ENCODE assay signal across 18 cellular contexts in genomic region chr9:7490317-7491108, GRCh38.
DNase-seq lines count a peak whose midpoint lies in the region; ATAC-seq, FAIRE-seq and TF ChIP-seq lines count a peak whose summit lies in the region.
"Had no signal": no experiment of that assay in that cellular context is flagged by ENCODE, and none has a peak within 500 bp of the region (broad histone marks: within the 10 kb centered on the region; RNA-seq: fewer than 3 reads in every experiment).

No MANE protein-coding gene starts in this region.

- no peak overlapping the region for H3K14ac ChIP-seq in IMR-90 (replicated peaks; ENCODE audit: low read depth, low read length)

- no peak overlapping the region for H3K4ac ChIP-seq in IMR-90 (ENCODE audit: low read depth, low read length)

- no peak overlapping the region for H3K23ac ChIP-seq in IMR-90 (ENCODE audit: low read depth, low read length)

- no CpG with 5 or more reads among the region's 4 CpGs for WGBS in IMR-90 (ENCODE audit: extremely low coverage in 2 of 2, insufficient read length in 1 of 2), 2 experiments
- WGBS in HepG2 (ENCODE audit: low lambda C conversion rate) = 78% methylated on average over 4 of the region's 4 CpGs
- 54 to 60% methylated on average over 3 to 4 of the region's 4 CpGs for WGBS in transverse colon (ENCODE audit: low coverage in 1 of 2), 2 donors

- H3K4me3 ChIP-seq in IMR-90 (ENCODE audit: insufficient read depth, low read depth, low read length) (no peak overlapping the region), HepG2 (replicated peaks in 1 of 3; ENCODE audit: insufficient read depth in 1 of 3, low read depth in 2 of 3, low read length in 3 of 3) (no peak overlapping the region), transverse colon (no peak overlapping the region)

- H3K36me3 ChIP-seq in IMR-90 (ENCODE audit: control insufficient read depth, insufficient read depth, low read length) (no peaks in the 10 kb centered on the region), HepG2 (replicated peaks in 1 of 2; ENCODE audit: control insufficient read depth in 1 of 2, insufficient read depth in 2 of 2, low read length in 2 of 2) (no peaks in the 10 kb centered on the region), transverse colon (no peaks in the 10 kb centered on the region)

- H2AFZ ChIP-seq in IMR-90 (replicated peaks; ENCODE audit: low read length, poor library complexity) = no peak overlapping the region
- no peak overlapping the region for H2AFZ ChIP-seq in HepG2 (ENCODE audit: low read length)

- TF ChIP-seq RAD21 in IMR-90 (IDR thresholded peaks at IDR 0.05; ENCODE audit: low read length) (no peak), HepG2 (CRISPR knock-in tag; IDR thresholded peaks at IDR 0.05) (no peak)

- no peak for TF ChIP-seq POLR2A in IMR-90 (IDR thresholded peaks at IDR 0.05; ENCODE audit: low read depth, low read length)
- no peak for TF ChIP-seq POLR2A in HepG2 (IDR thresholded peaks at IDR 0.05; ENCODE audit: insufficient read depth in 1 of 2, low read depth in 2 of 2, low read length in 2 of 2)
- no peak for TF ChIP-seq POLR2A in transverse colon (IDR thresholded peaks at IDR 0.05)

- H3K9ac ChIP-seq in IMR-90 (ENCODE audit: low read depth, low read length) (no peak overlapping the region), HepG2 (ENCODE audit: insufficient read depth, low read depth, low read length) (no peak overlapping the region)

- intact Hi-C loops in IMR-90 (cut with micrococcal nuclease) (no loop called here), HepG2 (cut with micrococcal nuclease; ENCODE audit: unreplicated experiment) (no loop called here), transverse colon (cut with DNase I; ENCODE audit: low total_unique reads) (no loop called here)

- H4K5ac ChIP-seq in IMR-90 (ENCODE audit: low read depth, low read length) = no peak overlapping the region

- BruUV-seq in IMR-90 (replicated peaks; lab: Mats Ljungman, UMichigan) = no TSS peak
- BruUV-seq in HepG2 (replicated peaks; lab: Mats Ljungman, UMichigan) = no TSS peak

- H3K79me2 ChIP-seq in HepG2 (ENCODE audit: insufficient read depth, low read length) = no peaks in the 10 kb centered on the region

- no peak overlapping the region for H4K8ac ChIP-seq in IMR-90 (ENCODE audit: low read depth in 2 of 2, low read length in 2 of 2)

- H2BK15ac ChIP-seq in IMR-90 (ENCODE audit: low read depth, low read length) = no peak overlapping the region

- no peak for FAIRE-seq in HepG2 (lab: Jason Lieb, UNC)
- FAIRE-seq: A204.1, D721Med, H1 had no signal

- DNase-seq in G401 (ENCODE audit: low spot score) = peak; percentile 4
- no peak for DNase-seq in IMR-90
- DNase-seq in HepG2 (ENCODE audit: low spot score) = no peak
- no peak for DNase-seq in transverse colon
- DNase-seq in NCI-H1436 (lab: John Stamatoyannopoulos, UW) = no peak
- DNase-seq in GF-D8 (lab: John Stamatoyannopoulos, UW) = no peak
- DNase-seq: AML-193; Caco-2; CD4-positive, alpha-beta T cell; GDM1; H9; KBM-7 had no signal

- no peak overlapping the region for H3K56ac ChIP-seq in IMR-90 (ENCODE audit: extremely low read depth, insufficient read depth, low read length)

- no peak overlapping the region for H3K18ac ChIP-seq in IMR-90 (ENCODE audit: low read depth, low read length)

- H3K4me2 ChIP-seq in IMR-90 (ENCODE audit: low read depth, low read length) = no peak overlapping the region
- no peak overlapping the region for H3K4me2 ChIP-seq in HepG2 (ENCODE audit: low read depth, low read length)

- POLR2A ChIA-PET in IMR-90 (lab: Charles Lee; ENCODE audit: unreplicated experiment) (no interaction called here), HepG2 (lab: Yijun Ruan, JAX) (no interaction called here)

- no peaks in the 10 kb centered on the region for H3K4me1 ChIP-seq in IMR-90 (ENCODE audit: control insufficient read depth, insufficient read depth, low read length)
- no peaks in the 10 kb centered on the region for H3K4me1 ChIP-seq in HepG2 (ENCODE audit: insufficient read depth, low read length)
- peaks cover 0 to 29% (median 16%) of the 10 kb centered on the region in 4 donors for H3K4me1 ChIP-seq in transverse colon
- H3K4me1 ChIP-seq: Caco-2 had no signal

- dilution Hi-C loops in IMR-90 (cut with HindIII; ENCODE audit: low sequenced_read_pairs, unreplicated experiment) = no loop called here

- no peak overlapping the region for H2AK9ac ChIP-seq in IMR-90 (replicated peaks; ENCODE audit: low read depth, low read length, poor library complexity)

- no peak overlapping the region for H3K27ac ChIP-seq in IMR-90 (ENCODE audit: insufficient read depth, low read length)
- H3K27ac ChIP-seq in HepG2 (ENCODE audit: extremely low read length, insufficient read depth, low read length) = no peak overlapping the region
- peak overlapping the region in 3 of 4 donors; percentile 20 to 59 (median 37) for H3K27ac ChIP-seq in transverse colon
- H3K27ac ChIP-seq: C4-2B, HL-60 had no signal

- H3K79me1 ChIP-seq in IMR-90 (ENCODE audit: low read depth in 1 of 2, low read length in 2 of 2) = no peaks in the 10 kb centered on the region

- no peaks in the 10 kb centered on the region for H3K9me3 ChIP-seq in IMR-90 (ENCODE audit: control insufficient read depth, insufficient read depth, low read length)
- H3K9me3 ChIP-seq in HepG2 (ENCODE audit: low read length) = no peaks in the 10 kb centered on the region
- H3K9me3 ChIP-seq in transverse colon = no peaks in the 10 kb centered on the region
- H3K9me3 ChIP-seq: Caco-2 had no signal

- no peak overlapping the region for H2AK5ac ChIP-seq in IMR-90 (ENCODE audit: low read depth, low read length)

- no peaks in the 10 kb centered on the region for H3K9me1 ChIP-seq in IMR-90 (ENCODE audit: insufficient read depth, low read length)

- H4K20me1 ChIP-seq in IMR-90 (ENCODE audit: insufficient read depth, low read length) (no peaks in the 10 kb centered on the region), HepG2 (ENCODE audit: insufficient read depth, low read length) (no peaks in the 10 kb centered on the region)

- H2BK120ac ChIP-seq in IMR-90 (ENCODE audit: low read depth, low read length) = no peak overlapping the region

- CTCF ChIA-PET in IMR-90 (lab: Yijun Ruan, JAX) (no interaction called here), HepG2 (lab: Yijun Ruan, JAX; ENCODE audit: low intra/inter-chr PET ratio, low total read pairs) (no interaction called here)

- H2BK20ac ChIP-seq in IMR-90 (ENCODE audit: low read depth, low read length) = no peak overlapping the region

- in situ Hi-C loops in G401 (cut with HindIII; ENCODE audit: low sequenced_read_pairs) (no loop called here), IMR-90 (cut with MboI; ENCODE audit: low sequenced_read_pairs) (no loop called here), HepG2 (cut with HindIII; ENCODE audit: extremely low pct_ligation_motif_present, low pct_unique_long_range_greater_than_20kb) (no loop called here), transverse colon (cut with MboI; ENCODE audit: low pct_ligation_motif_present in 1 of 4, low pct_unique_long_range_greater_than_20kb in 1 of 4, low sequenced_read_pairs in 3 of 4) (no loop called here)

- H4K91ac ChIP-seq in IMR-90 (ENCODE audit: insufficient read depth, low read depth, low read length) = no peak overlapping the region

- TF ChIP-seq CTCF in IMR-90 (conservative IDR thresholded peaks at IDR 0.05; ENCODE audit: low read depth, low read length) = no peak
- no peak for TF ChIP-seq CTCF in HepG2 (CRISPR knock-in tag; IDR thresholded peaks at IDR 0.05)
- no peak for TF ChIP-seq CTCF in transverse colon (IDR thresholded peaks at IDR 0.05)

- ATAC-seq in IMR-90 (ENCODE audit: low read depth) (no peak), HepG2 (no peak), GM19467 (IDR thresholded peaks at IDR 0.05; ENCODE audit: unreplicated experiment) (no peak)

- H3K27me3 ChIP-seq in IMR-90 (ENCODE audit: control insufficient read depth, insufficient read depth, low read length) = peaks cover 2% of the 10 kb centered on the region; the same call in 1 of the 2 replicates
- H3K27me3 ChIP-seq in HepG2 (ENCODE audit: control insufficient read depth in 1 of 2, insufficient read depth in 2 of 2, low read length in 2 of 2) = no peaks in the 10 kb centered on the region
- H3K27me3 ChIP-seq in transverse colon = no peaks in the 10 kb centered on the region

- no peak overlapping the region for H2BK5ac ChIP-seq in IMR-90 (ENCODE audit: low read depth, low read length, poor library complexity, severe bottlenecking)

- TF ChIP-seq EP300 in HepG2 (IDR thresholded peaks at IDR 0.05; ENCODE audit: low read depth in 2 of 2, low read length in 2 of 2) (no peak), HepG2 (CRISPR knock-in tag; IDR thresholded peaks at IDR 0.05; ENCODE audit: borderline replicate concordance) (no peak), transverse colon (IDR thresholded peaks at IDR 0.05; ENCODE audit: low read depth) (no peak)

TF ChIP-seq in IMR-90, 13 proteins besides CTCF, POLR2A, EP300 and RAD21:
- TF ChIP-seq MAFK (IDR thresholded peaks at IDR 0.05; ENCODE audit: low read depth, low read length) (peak; percentile 23; the same call in 1 of the 2 replicates), BHLHE40 (IDR thresholded peaks at IDR 0.05; ENCODE audit: low read depth, low read length) (no peak)

TF ChIP-seq in HepG2, 621 proteins besides CTCF, POLR2A, EP300 and RAD21:
- TF ChIP-seq ADNP (CRISPR knock-in tag; IDR thresholded peaks at IDR 0.05) (no peak), ATF7-NPFF (CRISPR knock-in tag; IDR thresholded peaks at IDR 0.05; ENCODE audit: low read depth) (no peak), TARDBP (CRISPR knock-in tag; IDR thresholded peaks at IDR 0.05) (no peak), MAFK (conservative IDR thresholded peaks at IDR 0.05 in 1 of 2, IDR thresholded peaks at IDR 0.05 in 1 of 2; ENCODE audit: low read length in 2 of 2) (peak; percentile 52 to 60; a peak in 3 of 4 replicates), ZNF616 (CRISPR knock-in tag; IDR thresholded peaks at IDR 0.05; ENCODE audit: low read depth) (no peak), MAFF (IDR thresholded peaks at IDR 0.05; ENCODE audit: low read depth, low read length) (0 out of 2 replicates have a peak, but pooled peaks have one; percentile 29), ONECUT2 (CRISPR knock-in tag; IDR thresholded peaks at IDR 0.05) (no peak), ATM (IDR thresholded peaks at IDR 0.05; ENCODE audit: borderline replicate concordance) (no peak), NFKB2 (CRISPR knock-in tag; IDR thresholded peaks at IDR 0.05; ENCODE audit: borderline replicate concordance) (no peak)

Comparison
In these comparisons a context has a peak if more than half of its experiments do, and no peak if none do; other contexts are left out.
1. H3K27ac ChIP-seq: peak in transverse colon (3 of 4); none in IMR-90 (single experiment) and HepG2 (single experiment).